Comparison of ENCODE assay signal across 8 cellular contexts in the genomic region with DNA sequence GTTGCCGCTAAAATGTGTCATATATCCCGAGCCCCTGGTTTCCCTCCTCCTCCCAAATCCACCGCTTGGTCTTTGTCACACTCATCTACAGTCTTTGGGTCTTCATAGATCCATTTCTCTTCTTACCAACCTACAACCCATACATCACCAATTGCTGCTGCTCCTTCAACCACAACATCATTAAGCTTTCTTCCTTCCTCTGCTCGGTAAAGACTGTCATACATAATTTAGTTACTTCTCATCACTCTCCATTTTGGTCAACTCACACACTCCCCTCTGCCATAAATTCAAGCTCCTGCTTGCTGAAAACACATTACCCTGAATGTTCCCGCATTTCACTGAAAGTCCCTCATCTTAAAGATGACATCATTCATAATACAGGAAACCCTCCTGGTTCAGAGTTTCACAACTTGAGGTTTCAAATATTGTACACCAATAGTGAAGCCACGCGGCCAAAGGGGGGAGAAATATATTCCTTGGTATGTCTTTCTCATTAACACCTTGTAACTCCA. TPM values are rescaled to one million over a fixed set of nuclear protein-coding genes. Genes with fewer than 3 reads are reported as not detected.
DNase-seq lines count a peak whose midpoint lies in the region; ATAC-seq and FAIRE-seq lines count a peak whose summit lies in the region.
"Had no signal": no experiment of that assay in that cellular context is flagged by ENCODE, and none has a peak within 500 bp of the region (broad histone marks: within the 10 kb centered on the region; RNA-seq: fewer than 3 reads in every experiment).

No MANE protein-coding gene starts in this region.

- FAIRE-seq in urothelium cell line (lab: Jason Lieb, UNC), result no peak

- H3K27ac ChIP-seq in skin epidermis, result peak overlapping the region in 11 of 21 experiments; percentile 2 to 99 (median 97)

- H3K4me3 Mint-ChIP-seq in activated CD4-positive, alpha-beta memory T cell treated with anti-CD3 and anti-CD28 coated beads for 36 hours, result peak overlapping the region; percentile 83

- DNase-seq in activated CD4-positive, alpha-beta memory T cell treated with anti-CD3 and anti-CD28 coated beads for 36 hours, result peak; percentile 67
- DNase-seq in urothelium cell line (ENCODE audit: low spot score), result no peak
- no peak for DNase-seq in medulla oblongata (ENCODE audit: extremely low spot score)
- DNase-seq: NCI-H1105 treated with DMSO at 0.1 percent for 48 hours had no signal

- POLR2A ChIA-PET in activated CD4-positive, alpha-beta memory T cell treated with anti-CD3 and anti-CD28 coated beads for 36 hours (lab: Charles Lee), result interaction anchor here (0.5 to 1.5 kb wide), 4 partner anchors 10 to 784 kb away, joined by 3 to 5 read pairs (median 4); no protein-coding TSS in a partner anchor

- H3K27ac Mint-ChIP-seq in activated CD4-positive, alpha-beta memory T cell treated with anti-CD3 and anti-CD28 coated beads for 36 hours, result peak overlapping the region; percentile 92

- intact Hi-C loops in activated CD4-positive, alpha-beta memory T cell treated with anti-CD3 and anti-CD28 coated beads for 36 hours (cut with micrococcal nuclease), result loop anchor here (1.0 to 10.0 kb wide), 8 partner anchors 108 to 740 kb away; a partner anchor contains a TSS

- H3K9me3 Mint-ChIP-seq in activated CD4-positive, alpha-beta memory T cell treated with anti-CD3 and anti-CD28 coated beads for 36 hours, result no peaks in the 10 kb centered on the region

- CTCF ChIA-PET in activated CD4-positive, alpha-beta memory T cell treated with anti-CD3 and anti-CD28 coated beads for 36 hours (lab: Charles Lee), result interaction anchor here (1.4 to 2.1 kb wide), 2 partner anchors 19 to 343 kb away, joined by 4 to 8 read pairs; no protein-coding TSS in a partner anchor

- H3K36me3 Mint-ChIP-seq in activated CD4-positive, alpha-beta memory T cell treated with anti-CD3 and anti-CD28 coated beads for 36 hours, result peaks cover 15% of the 10 kb centered on the region

- ATAC-seq in GM19372 (IDR thresholded peaks at IDR 0.05; ENCODE audit: low read depth, unreplicated experiment) (peak; percentile 16), HG03095 (IDR thresholded peaks at IDR 0.05; ENCODE audit: unreplicated experiment) (peak; percentile 30), HG02763 (IDR thresholded peaks at IDR 0.05; ENCODE audit: unreplicated experiment) (no peak)

- no peak overlapping the region for H3K4me3 ChIP-seq in skin epidermis

- peaks cover 39% of the 10 kb centered on the region for H3K4me1 Mint-ChIP-seq in activated CD4-positive, alpha-beta memory T cell treated with anti-CD3 and anti-CD28 coated beads for 36 hours (ENCODE audit: low read depth)

- peaks cover 3% of the 10 kb centered on the region for H3K27me3 Mint-ChIP-seq in activated CD4-positive, alpha-beta memory T cell treated with anti-CD3 and anti-CD28 coated beads for 36 hours

RNA-seq across cellular contexts. Expression of a gene that starts 1.7 kb away (rescaled TPM):
- total RNA-seq in activated CD4-positive, alpha-beta memory T cell treated with anti-CD3 and anti-CD28 coated beads for 36 hours, result 100 to 1,000 TPM; 115 to 117 TPM
